25 cellular contexts compared by ENCODE assay signal in the genomic region with DNA sequence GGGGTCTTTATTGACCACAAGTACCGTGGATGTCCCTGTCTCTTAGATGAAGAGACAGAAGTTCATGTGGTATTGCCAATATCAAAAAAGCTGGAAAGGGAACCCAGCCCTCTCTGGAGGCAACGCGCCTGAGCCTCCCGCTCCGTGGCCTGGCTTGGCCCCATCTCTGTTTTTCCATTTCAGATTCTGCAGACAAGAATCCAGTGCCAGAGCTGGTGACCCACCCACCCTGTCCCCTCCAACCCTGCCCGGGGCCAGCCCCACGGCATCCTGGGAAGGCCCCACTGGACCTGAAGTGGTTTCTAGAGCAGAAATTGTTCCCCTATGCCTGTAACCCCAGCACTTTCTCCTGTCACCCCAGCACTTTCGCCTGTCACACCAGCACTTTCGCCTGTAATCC. TPM values are rescaled to one million over a fixed set of nuclear protein-coding genes. Genes with fewer than 3 reads are reported as not detected.
DNase-seq lines count a peak whose midpoint lies in the region; ATAC-seq, FAIRE-seq and TF ChIP-seq lines count a peak whose summit lies in the region.
"Had no signal": no experiment of that assay in that cellular context is flagged by ENCODE, and none has a peak within 500 bp of the region (broad histone marks: within the 10 kb centered on the region; RNA-seq: fewer than 3 reads in every experiment).

No MANE protein-coding gene starts in this region.

- intact Hi-C loops in colonic mucosa (cut with DNase I) = no loop called here
- intact Hi-C loops in heart right ventricle (cut with DNase I) = no loop called here
- intact Hi-C loops in sciatic nerve (cut with DNase I) = no loop called here
- intact Hi-C loops in kidney (cut with DNase I) = no loop called here

- no peak overlapping the region for H3K27ac ChIP-seq in colonic mucosa
- H3K27ac ChIP-seq in heart right ventricle = peak overlapping the region in 8 of 10 donors; percentile 35 to 69 (median 50)
- peak overlapping the region in 3 of 4 donors; percentile 47 to 76 (median 58) for H3K27ac ChIP-seq in upper lobe of left lung
- no peak overlapping the region for H3K27ac ChIP-seq in kidney (ENCODE audit: low read depth in 2 of 2, low read length in 2 of 2)
- H3K27ac ChIP-seq: hepatocyte, pancreas, WERI-Rb-1 had no signal

- WGBS in heart right ventricle, 2 donors = 67 to 75% methylated on average over 9 of the region's 9 CpGs
- 76 to 93% methylated on average over 9 of the region's 9 CpGs for WGBS in upper lobe of left lung, 2 donors

- DNase-seq in colonic mucosa = peak; percentile 24
- peak in 1 of 2 donors; percentile 65 for DNase-seq in heart right ventricle
- peak; percentile 73 for DNase-seq in sciatic nerve (ENCODE audit: low spot score)
- peak in 1 of 2 donors; percentile 83 for DNase-seq in upper lobe of left lung
- no peak for DNase-seq in kidney
- DNase-seq in LoVo (ENCODE audit: low spot score) = no peak
- DNase-seq: ACHN; activated CD4-positive, alpha-beta T cell treated with anti-CD3 and anti-CD28 coated beads for 48 hours; caudate nucleus; CD4-positive, alpha-beta memory T cell; erythroblast; Kasumi-1; NCI-H146; NCI-H446 treated with DMSO at 0.1 percent for 48 hours; NCI-H774; pancreas; Peyer's patch; stimulated activated CD4-positive, alpha-beta T cell treated with anti-CD3 and anti-CD28 coated beads, Interleukin-2, amount 100 ng/mL, for 48 hours; T1000; WERI-Rb-1 had no signal

- TF ChIP-seq EP300 in upper lobe of left lung (IDR thresholded peaks at IDR 0.05) = no peak

- H3K4me1 ChIP-seq in colonic mucosa (no peaks in the 10 kb centered on the region), heart right ventricle (peaks cover 0 to 29% (median 10%) of the 10 kb centered on the region in 9 donors), upper lobe of left lung (peaks cover 0 to 4% (median 0%) of the 10 kb centered on the region in 4 donors), kidney (ENCODE audit: control insufficient read depth in 1 of 2, insufficient read depth in 1 of 2, low read depth in 1 of 2, low read length in 2 of 2) (peaks cover under 1 to 9% of the 10 kb centered on the region in 2 donors)
- H3K4me1 ChIP-seq: Peyer's patch had no signal

- no peak for FAIRE-seq in kidney (lab: Jason Lieb, UNC)
- FAIRE-seq: astrocyte, pancreas had no signal

- ATAC-seq in heart right ventricle (peak; percentile 14 to 57 (median 35)), sciatic nerve (peak; percentile 70), upper lobe of left lung (ENCODE audit: low FRiP score in 2 of 2) (peak in 1 of 2 donors; percentile 45), GM18517 (IDR thresholded peaks at IDR 0.05; ENCODE audit: unreplicated experiment) (no peak)
- ATAC-seq: activated T-helper 17 cell treated with anti-CD3 and anti-CD28 coated beads, Interleukin-2, amount 50 U/mL, for 72 hours; pancreas had no signal

- TF ChIP-seq CTCF in colonic mucosa (IDR thresholded peaks at IDR 0.05) (no peak), heart right ventricle (IDR thresholded peaks at IDR 0.05) (no peak), upper lobe of left lung (IDR thresholded peaks at IDR 0.05) (no peak), kidney (IDR thresholded peaks at IDR 0.05; ENCODE audit: borderline replicate concordance, extremely low read depth, insufficient read depth) (no peak)

- no peaks in the 10 kb centered on the region for H3K27me3 ChIP-seq in colonic mucosa
- no peaks in the 10 kb centered on the region for H3K27me3 ChIP-seq in heart right ventricle
- H3K27me3 ChIP-seq in upper lobe of left lung = no peaks in the 10 kb centered on the region
- H3K27me3 ChIP-seq: hepatocyte, pancreas, Peyer's patch had no signal

- H3K4me3 ChIP-seq in colonic mucosa (no peak overlapping the region), heart right ventricle (no peak overlapping the region), upper lobe of left lung (no peak overlapping the region), kidney (ENCODE audit: low read length in 2 of 2) (no peak overlapping the region)
- H3K4me3 ChIP-seq: GM23338, hepatocyte, pancreas, Peyer's patch had no signal

- H3K36me3 ChIP-seq in colonic mucosa = no peaks in the 10 kb centered on the region
- H3K36me3 ChIP-seq in heart right ventricle = peaks cover 0 to 33% (median 12%) of the 10 kb centered on the region in 9 donors
- peaks cover 0 to 4% (median 1%) of the 10 kb centered on the region in 4 donors for H3K36me3 ChIP-seq in upper lobe of left lung
- peaks cover 8 to 9% of the 10 kb centered on the region in 2 donors for H3K36me3 ChIP-seq in kidney (ENCODE audit: control insufficient read depth in 1 of 2, insufficient read depth in 2 of 2, low read length in 2 of 2)
- H3K36me3 ChIP-seq: Peyer's patch had no signal

- H3K9ac ChIP-seq in colonic mucosa (ENCODE audit: low read depth in 2 of 2, low read length in 2 of 2) (no peak overlapping the region), kidney (ENCODE audit: low read length in 2 of 2) (no peak overlapping the region)

- H3K9me3 ChIP-seq in colonic mucosa (no peaks in the 10 kb centered on the region), heart right ventricle (no peaks in the 10 kb centered on the region), upper lobe of left lung (no peaks in the 10 kb centered on the region), kidney (ENCODE audit: control insufficient read depth in 1 of 2, low read length in 2 of 2) (no peaks in the 10 kb centered on the region)
- H3K9me3 ChIP-seq: pancreas, Peyer's patch had no signal

- no peak for TF ChIP-seq POLR2A in upper lobe of left lung (IDR thresholded peaks at IDR 0.05)

RNA-seq across cellular contexts. Expression of gene PTPRS, which starts 57.7 kb away (rescaled TPM):
- total RNA-seq in colonic mucosa = 10 to 100 TPM in 1 of 2 donors, 1 to 10 TPM in 1; 7.9 to 15.6 TPM
- 10 to 100 TPM; 25.5 to 74.7 (median 33.1) TPM for total RNA-seq in heart right ventricle
- 10 to 100 TPM in 1 of 2 donors, 1 to 10 TPM in 1; 4.9 to 20.2 TPM for polyA plus RNA-seq in heart right ventricle
- total RNA-seq in sciatic nerve = 278 TPM
- total RNA-seq in upper lobe of left lung = 100 to 1,000 TPM in 4 of 6 donors, 10 to 100 TPM in 2; 85.6 to 325 (median 146) TPM
- total RNA-seq in kidney = 103 TPM
- polyA plus RNA-seq in kidney (ENCODE audit: insufficient read depth, low read depth, low replicate concordance) = 7.2 TPM

Comparison
In these comparisons a context has a peak if more than half of its experiments do, and no peak if none do; other contexts are left out.
1. DNase-seq: peak in colonic mucosa (single experiment) and sciatic nerve (single experiment); none in kidney (single experiment) and LoVo (single experiment).
2. H3K27ac ChIP-seq: peak in heart right ventricle (8 of 10) and upper lobe of left lung (3 of 4); none in colonic mucosa (single experiment) and kidney (0 of 2).